ENCODE assay signal across 8 cellular contexts in genomic region chr2:112048887-112049286, GRCh38. TPM values are rescaled to one million over a fixed set of nuclear protein-coding genes. Genes with fewer than 3 reads are reported as not detected.
A peak's percentile ranks its signal among the peaks of the same experiment; 100 is the strongest.
DNase-seq lines count a peak whose midpoint lies in the region; ATAC-seq, FAIRE-seq and TF ChIP-seq lines count a peak whose summit lies in the region.

No MANE protein-coding gene starts in this region.

- H3K9me3 ChIP-seq in adrenal gland (replicated peaks in 1 of 3): no peaks in the 10 kb centered on the region
- H3K9me3 ChIP-seq in right atrium auricular region: peaks cover 0 to 6% of the 10 kb centered on the region in 2 donors
- no peaks in the 10 kb centered on the region for H3K9me3 ChIP-seq in small intestine (ENCODE audit: control insufficient read depth, low read depth)

- H3K4me3 ChIP-seq in adrenal gland (no peak overlapping the region), right atrium auricular region (no peak overlapping the region), small intestine (ENCODE audit: low read depth in 1 of 2, low read length in 2 of 2) (no peak overlapping the region)

- H3K36me3 ChIP-seq in adrenal gland (replicated peaks in 1 of 2) (no peaks in the 10 kb centered on the region), right atrium auricular region (no peaks in the 10 kb centered on the region), small intestine (ENCODE audit: control insufficient read depth in 2 of 2, insufficient read depth in 2 of 2, low read length in 2 of 2) (no peaks in the 10 kb centered on the region)

- H3K4me1 ChIP-seq in adrenal gland (replicated peaks in 1 of 2): peaks cover 22 to 25% of the 10 kb centered on the region in 2 donors
- peaks cover 0 to 25% of the 10 kb centered on the region in 2 donors for H3K4me1 ChIP-seq in right atrium auricular region
- H3K4me1 ChIP-seq in small intestine (ENCODE audit: control insufficient read depth in 2 of 2, insufficient read depth in 1 of 2, low read depth in 1 of 2, low read length in 1 of 2): peaks cover 0 to 2% of the 10 kb centered on the region in 2 donors

- DNase-seq in COR-L47 (lab: John Stamatoyannopoulos, UW) (peak; percentile 23), NCI-H226 (peak; percentile 22), adrenal gland (peak in 3 of 7 donors; percentile 54 to 66 (median 57)), right atrium auricular region (ENCODE audit: low spot score) (no peak), small intestine (peak; percentile 75)
- DNase-seq in activated effector memory CD4-positive, alpha-beta T cell treated with anti-CD3 and anti-CD28 coated beads, Interleukin-2, amount 50 U/mL, for 16 hours: no peak

- H3K27me3 ChIP-seq in adrenal gland: no peaks in the 10 kb centered on the region
- no peaks in the 10 kb centered on the region for H3K27me3 ChIP-seq in right atrium auricular region
- no peaks in the 10 kb centered on the region for H3K27me3 ChIP-seq in small intestine (ENCODE audit: control insufficient read depth in 2 of 2, insufficient read depth in 2 of 2, low read length in 2 of 2)

- TF ChIP-seq CTCF in adrenal gland (IDR thresholded peaks at IDR 0.05) (peak; percentile 81 to 92 (median 88)), right atrium auricular region (IDR thresholded peaks at IDR 0.05) (peak; percentile 77 to 88)

- ATAC-seq in GM21390 (IDR thresholded peaks at IDR 0.05; ENCODE audit: unreplicated experiment) (peak; percentile 60), GM19452 (IDR thresholded peaks at IDR 0.05; ENCODE audit: unreplicated experiment) (no peak)

- peak; percentile 85 for FAIRE-seq in small intestine (lab: Jason Lieb, UNC)

- TF ChIP-seq POLR2A in adrenal gland (IDR thresholded peaks at IDR 0.05): no peak

- intact Hi-C loops in adrenal gland (cut with DNase I): loop anchor here (5.0 kb wide), 1 partner anchor 152 kb away; the partner anchor contains the start of gene MERTK (in 2 of the 2)

- WGBS in adrenal gland, 4 donors: 14 to 20% (median 16%) methylated on average over 3 of the region's 3 CpGs
- 6 to 27% (median 6%) methylated on average over 3 of the region's 3 CpGs for WGBS in small intestine, 3 donors

- no peak overlapping the region for H3K27ac ChIP-seq in adrenal gland
- no peak overlapping the region for H3K27ac ChIP-seq in right atrium auricular region
- no peak overlapping the region for H3K27ac ChIP-seq in small intestine (ENCODE audit: low read depth in 1 of 2, low read length in 1 of 2)

RNA-seq across cellular contexts. Expression of gene TMEM87B, which starts 6.2 kb away (rescaled TPM):
- total RNA-seq in adrenal gland (10 to 100 TPM; 21.5 to 37.5 (median 33.3) TPM), right atrium auricular region (1 to 10 TPM; 7.7 to 8.8 TPM)
- polyA plus RNA-seq in adrenal gland (10 to 100 TPM in 2 of 3 donors, 1 to 10 TPM in 1; 8.9 to 28.3 (median 13.5) TPM), small intestine (10 to 100 TPM; 17.3 to 29.2 (median 23.0) TPM)

Comparison
In these comparisons a context has a peak if more than half of its experiments do, and no peak if none do; other contexts are left out.
1. DNase-seq: peak in COR-L47 (single experiment), NCI-H226 (single experiment) and small intestine (single experiment); none in right atrium auricular region (single experiment) and activated effector memory CD4-positive, alpha-beta T cell treated with anti-CD3 and anti-CD28 coated beads, Interleukin-2, amount 50 U/mL, for 16 hours (single experiment).